Comparison of ENCODE assay signal across 2 cellular contexts in the genomic region with DNA sequence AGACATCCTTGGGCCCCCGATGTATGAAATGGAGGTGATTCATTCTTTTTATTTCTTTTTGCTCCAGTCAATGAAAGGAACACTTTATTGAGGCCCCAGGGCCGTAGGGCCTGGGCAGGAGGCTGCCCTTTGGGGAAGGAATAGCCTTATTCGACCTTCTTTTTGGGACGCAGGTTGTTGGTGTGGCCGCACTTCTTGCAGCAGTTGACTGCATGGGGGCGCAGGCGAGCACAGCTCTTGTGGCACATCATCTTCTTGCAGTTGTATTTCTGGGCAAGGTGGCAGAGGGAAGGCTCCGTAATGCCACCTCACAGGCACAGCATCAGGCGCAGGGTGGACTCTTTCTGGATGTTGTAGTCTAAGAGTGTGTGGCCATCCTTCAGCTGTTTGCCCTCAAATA.
A peak's percentile ranks its signal among the peaks of the same experiment; 100 is the strongest.
TF ChIP-seq lines count a peak whose summit lies in the region.

No MANE protein-coding gene starts in this region.

TF ChIP-seq in K562, 482 proteins besides CTCF, POLR2A, EP300 and RAD21:
- TF ChIP-seq KDM5B (IDR thresholded peaks at IDR 0.05; ENCODE audit: insufficient replicate concordance, low read depth, low read length) (no peak), ZNF165 (CRISPR knock-in tag; IDR thresholded peaks at IDR 0.05; ENCODE audit: borderline replicate concordance) (no peak), YBX1 (IDR thresholded peaks at IDR 0.05) (no peak), POLR2AphosphoS5 (IDR thresholded peaks at IDR 0.05; ENCODE audit: control insufficient read depth, insufficient read depth, low read depth, low read length) (no peak)

TF ChIP-seq in HepG2, 621 proteins besides CTCF, POLR2A, EP300 and RAD21:
- no peak for TF ChIP-seq FOXA3 (CRISPR knock-in tag; IDR thresholded peaks at IDR 0.05)
- TF ChIP-seq, protein P1, sequence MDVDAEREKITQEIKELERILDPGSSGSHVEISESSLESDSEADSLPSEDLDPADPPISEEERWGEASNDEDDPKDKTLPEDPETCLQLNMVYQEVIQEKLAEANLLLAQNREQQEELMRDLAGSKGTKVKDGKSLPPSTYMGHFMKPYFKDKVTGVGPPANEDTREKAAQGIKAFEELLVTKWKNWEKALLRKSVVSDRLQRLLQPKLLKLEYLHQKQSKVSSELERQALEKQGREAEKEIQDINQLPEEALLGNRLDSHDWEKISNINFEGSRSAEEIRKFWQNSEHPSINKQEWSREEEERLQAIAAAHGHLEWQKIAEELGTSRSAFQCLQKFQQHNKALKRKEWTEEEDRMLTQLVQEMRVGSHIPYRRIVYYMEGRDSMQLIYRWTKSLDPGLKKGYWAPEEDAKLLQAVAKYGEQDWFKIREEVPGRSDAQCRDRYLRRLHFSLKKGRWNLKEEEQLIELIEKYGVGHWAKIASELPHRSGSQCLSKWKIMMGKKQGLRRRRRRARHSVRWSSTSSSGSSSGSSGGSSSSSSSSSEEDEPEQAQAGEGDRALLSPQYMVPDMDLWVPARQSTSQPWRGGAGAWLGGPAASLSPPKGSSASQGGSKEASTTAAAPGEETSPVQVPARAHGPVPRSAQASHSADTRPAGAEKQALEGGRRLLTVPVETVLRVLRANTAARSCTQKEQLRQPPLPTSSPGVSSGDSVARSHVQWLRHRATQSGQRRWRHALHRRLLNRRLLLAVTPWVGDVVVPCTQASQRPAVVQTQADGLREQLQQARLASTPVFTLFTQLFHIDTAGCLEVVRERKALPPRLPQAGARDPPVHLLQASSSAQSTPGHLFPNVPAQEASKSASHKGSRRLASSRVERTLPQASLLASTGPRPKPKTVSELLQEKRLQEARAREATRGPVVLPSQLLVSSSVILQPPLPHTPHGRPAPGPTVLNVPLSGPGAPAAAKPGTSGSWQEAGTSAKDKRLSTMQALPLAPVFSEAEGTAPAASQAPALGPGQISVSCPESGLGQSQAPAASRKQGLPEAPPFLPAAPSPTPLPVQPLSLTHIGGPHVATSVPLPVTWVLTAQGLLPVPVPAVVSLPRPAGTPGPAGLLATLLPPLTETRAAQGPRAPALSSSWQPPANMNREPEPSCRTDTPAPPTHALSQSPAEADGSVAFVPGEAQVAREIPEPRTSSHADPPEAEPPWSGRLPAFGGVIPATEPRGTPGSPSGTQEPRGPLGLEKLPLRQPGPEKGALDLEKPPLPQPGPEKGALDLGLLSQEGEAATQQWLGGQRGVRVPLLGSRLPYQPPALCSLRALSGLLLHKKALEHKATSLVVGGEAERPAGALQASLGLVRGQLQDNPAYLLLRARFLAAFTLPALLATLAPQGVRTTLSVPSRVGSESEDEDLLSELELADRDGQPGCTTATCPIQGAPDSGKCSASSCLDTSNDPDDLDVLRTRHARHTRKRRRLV (CRISPR knock-in tag; IDR thresholded peaks at IDR 0.05), result no peak
- no peak for TF ChIP-seq ZKSCAN8 (CRISPR knock-in tag; IDR thresholded peaks at IDR 0.05; ENCODE audit: borderline replicate concordance)
- TF ChIP-seq MYPOP (CRISPR knock-in tag; IDR thresholded peaks at IDR 0.05), result no peak
- no peak for TF ChIP-seq ZIK1 (CRISPR knock-in tag; IDR thresholded peaks at IDR 0.05; ENCODE audit: borderline replicate concordance, low read depth)
- TF ChIP-seq STAG1 (CRISPR knock-in tag; IDR thresholded peaks at IDR 0.05), result peak; percentile 30; the same call in 1 of the 2 replicates
- TF ChIP-seq ZNF431 (CRISPR knock-in tag; IDR thresholded peaks at IDR 0.05; ENCODE audit: borderline replicate concordance, low read depth), result no peak
